17 cellular contexts compared by ENCODE assay signal in genomic region chr6:157974341-157974894, GRCh38. TPM values are rescaled to one million over a fixed set of nuclear protein-coding genes. Genes with fewer than 3 reads are reported as not detected.
DNase-seq lines count a peak whose midpoint lies in the region; ATAC-seq, FAIRE-seq and TF ChIP-seq lines count a peak whose summit lies in the region.
"Had no signal": no experiment of that assay in that cellular context is flagged by ENCODE, and none has a peak within 500 bp of the region (broad histone marks: within the 10 kb centered on the region; RNA-seq: fewer than 3 reads in every experiment).

No MANE protein-coding gene starts in this region.

- peaks cover 13% of the 10 kb centered on the region for H3K4me1 Mint-ChIP-seq in GM23338
- H3K4me1 Mint-ChIP-seq: brain had no signal

- H3K4me3 ChIP-seq in A549: no peak overlapping the region
- no peak overlapping the region for H3K4me3 ChIP-seq in GM23338
- H3K4me3 ChIP-seq in SK-N-SH (ENCODE audit: low read depth in 2 of 2, low read length in 1 of 2): no peak overlapping the region
- no peak overlapping the region for H3K4me3 ChIP-seq in fibroblast of villous mesenchyme (ENCODE audit: low read depth, low read length)
- H3K4me3 ChIP-seq: HAP-1, left ventricle myocardium inferior had no signal

- no peaks in the 10 kb centered on the region for H3K9me3 ChIP-seq in A549
- no peaks in the 10 kb centered on the region for H3K9me3 ChIP-seq in SK-N-SH
- H3K9me3 ChIP-seq: Caco-2, HAP-1, left ventricle myocardium inferior had no signal

- no peak overlapping the region for H3K9ac ChIP-seq in SK-N-SH

- FAIRE-seq in A549 (lab: Jason Lieb, UNC): no peak

- TF ChIP-seq POLR2A in A549 (IDR thresholded peaks at IDR 0.05; ENCODE audit: low read length): no peak

- H3K27ac ChIP-seq in A549: peak overlapping the region; percentile 50 to 51; a peak in 5 of 6 replicates
- no peak overlapping the region for H3K27ac ChIP-seq in GM23338 (ENCODE audit: low read depth)
- no peak overlapping the region for H3K27ac ChIP-seq in SK-N-SH (ENCODE audit: low read depth in 2 of 2, low read length in 1 of 2)
- H3K27ac ChIP-seq: left ventricle myocardium inferior had no signal

- no peak overlapping the region for H3K27ac Mint-ChIP-seq in GM23338
- H3K27ac Mint-ChIP-seq: brain had no signal

- no peak for TF ChIP-seq RAD21 in A549 (conservative IDR thresholded peaks at IDR 0.05 in 1 of 2, IDR thresholded peaks at IDR 0.05 in 1 of 2)
- no peak for TF ChIP-seq RAD21 in SK-N-SH (IDR thresholded peaks at IDR 0.05; ENCODE audit: low read length)

- ATAC-seq in A549 (no peak), GM23338 (no peak)
- ATAC-seq: WTC11 had no signal

- no peak overlapping the region for H3K4me3 Mint-ChIP-seq in GM23338
- H3K4me3 Mint-ChIP-seq: brain, WTC11 had no signal

- CTCF ChIA-PET in A549 (lab: Yijun Ruan, JAX): interaction anchor here (0.6 to 3.9 kb wide), 2 partner anchors 11 to 98 kb away, joined by 5 to 16 read pairs; no protein-coding TSS in a partner anchor
- CTCF ChIA-PET in SK-N-SH (lab: Yijun Ruan, JAX): interaction anchor here (0.7 kb wide), 1 partner anchor 85 kb away, joined by 3 read pairs; no protein-coding TSS in a partner anchor

- no peaks in the 10 kb centered on the region for H3F3A ChIP-seq in GM23338 (replicated peaks; ENCODE audit: low read depth)
- H3F3A ChIP-seq in SK-N-SH (replicated peaks; ENCODE audit: insufficient read depth): peaks cover 6% of the 10 kb centered on the region

- TF ChIP-seq EP300 in A549 (IDR thresholded peaks at IDR 0.05) (no peak), SK-N-SH (IDR thresholded peaks at IDR 0.05; ENCODE audit: borderline replicate concordance in 1 of 2, low read depth in 1 of 2, low read length in 1 of 2) (no peak)

- H2AFZ ChIP-seq in GM23338 (0 out of 2 replicates have a peak overlapping the region, but pooled peaks have one; percentile 52), SK-N-SH (ENCODE audit: low read depth) (no peak overlapping the region)

- peaks cover 21% of the 10 kb centered on the region for H3K27me3 Mint-ChIP-seq in GM23338 (ENCODE audit: insufficient read depth, low read depth, poor library complexity)

- POLR2A ChIA-PET in A549 (lab: Yijun Ruan, JAX) (no interaction called here), SK-N-SH (lab: Yijun Ruan, JAX) (no interaction called here)

- H3K4me1 ChIP-seq in A549 (peaks cover 15% of the 10 kb centered on the region), GM23338 (ENCODE audit: insufficient read depth) (no peaks in the 10 kb centered on the region), SK-N-SH (ENCODE audit: control insufficient read depth in 1 of 2, insufficient read depth in 2 of 2, low read depth in 1 of 2, low read length in 1 of 2) (no peaks in the 10 kb centered on the region; a peak in 1 of 4 replicates)
- H3K4me1 ChIP-seq: Caco-2, HAP-1, left ventricle myocardium inferior had no signal

- DNase-seq in A549 (ENCODE audit: low read depth in 1 of 2, low spot score in 1 of 2): no peak
- no peak for DNase-seq in GM23338 (ENCODE audit: low spot score)
- no peak for DNase-seq in SK-N-SH
- DNase-seq in fibroblast of villous mesenchyme (ENCODE audit: low read depth): peak; percentile 34
- no peak for DNase-seq in OCI-M2 (lab: John Stamatoyannopoulos, UW; ENCODE audit: unreplicated experiment)
- no peak for DNase-seq in NCI-H2227 treated with DMSO at 0.1 percent for 48 hours (lab: John Stamatoyannopoulos, UW)
- DNase-seq in occipital lobe (lab: John Stamatoyannopoulos, UW): no peak
- DNase-seq in HuH-7 (ENCODE audit: low spot score): no peak
- DNase-seq: Caco-2; effector CD4-positive, alpha-beta T cell; left ventricle myocardium inferior; NCI-H1436; NCI-H510A; stimulated activated CD4-positive, alpha-beta T cell treated with anti-CD3 and anti-CD28 coated beads, Interleukin-12 subunit alpha, Interleukin-12 subunit beta, amount 100 ng/mL, for 4 hours had no signal

- H3K4me2 ChIP-seq in A549 (peak overlapping the region; percentile 47; the same call in 2 of the 3 replicates), GM23338 (no peak overlapping the region), SK-N-SH (no peak overlapping the region)

- H3K9me2 ChIP-seq in GM23338 (ENCODE audit: insufficient read depth) (no peaks in the 10 kb centered on the region), SK-N-SH (no peaks in the 10 kb centered on the region)

- H3K36me3 ChIP-seq in GM23338 (ENCODE audit: insufficient read depth) (no peaks in the 10 kb centered on the region), SK-N-SH (replicated peaks in 1 of 2; ENCODE audit: control insufficient read depth in 1 of 2, insufficient read depth in 2 of 2, low read length in 1 of 2) (no peaks in the 10 kb centered on the region)
- H3K36me3 ChIP-seq: HAP-1, left ventricle myocardium inferior had no signal

- WGBS in A549 (ENCODE audit: missing lambda C conversion rate): 66% methylated on average over 9 of the region's 9 CpGs
- WGBS in SK-N-SH (ENCODE audit: low lambda C conversion rate): 71% methylated on average over 9 of the region's 9 CpGs

- TF ChIP-seq CTCF in A549 (IDR thresholded peaks at IDR 0.05) (no peak), GM23338 (conservative IDR thresholded peaks at IDR 0.05; ENCODE audit: low read depth in 2 of 2) (no peak), SK-N-SH (IDR thresholded peaks at IDR 0.05) (no peak), fibroblast of villous mesenchyme (IDR thresholded peaks at IDR 0.05; ENCODE audit: insufficient read depth, low read depth, low read length) (no peak)

- H3K9me3 Mint-ChIP-seq in GM23338: no peaks in the 10 kb centered on the region; the same call in 2 of the 3 replicates
- H3K9me3 Mint-ChIP-seq: brain, WTC11 had no signal

- H3K36me3 Mint-ChIP-seq in GM23338 (ENCODE audit: low read depth): no peaks in the 10 kb centered on the region
- H3K36me3 Mint-ChIP-seq: brain, WTC11 had no signal

- H3K27me3 ChIP-seq in GM23338 (ENCODE audit: insufficient read depth): no peaks in the 10 kb centered on the region
- no peaks in the 10 kb centered on the region for H3K27me3 ChIP-seq in SK-N-SH (ENCODE audit: insufficient read depth)

- H4K20me1 ChIP-seq in GM23338 (replicated peaks; ENCODE audit: insufficient read depth): no peaks in the 10 kb centered on the region
- no peaks in the 10 kb centered on the region for H4K20me1 ChIP-seq in SK-N-SH (ENCODE audit: insufficient read depth)

- H3K79me2 ChIP-seq in GM23338 (replicated peaks; ENCODE audit: insufficient read depth): no peaks in the 10 kb centered on the region
- H3K79me2 ChIP-seq in SK-N-SH (ENCODE audit: insufficient read depth): no peaks in the 10 kb centered on the region

TF ChIP-seq in A549, 52 proteins besides CTCF, POLR2A, EP300 and RAD21:
- TF ChIP-seq CHD2 (IDR thresholded peaks at IDR 0.05; ENCODE audit: low read length, partially characterized antibody) (no peak), CEBPB (IDR thresholded peaks at IDR 0.05) (no peak), ZFP36 (IDR thresholded peaks at IDR 0.05; ENCODE audit: borderline replicate concordance, partially characterized antibody) (no peak), JUN (IDR thresholded peaks at IDR 0.05) (no peak), ZC3H11A (IDR thresholded peaks at IDR 0.05) (no peak)

TF ChIP-seq in GM23338, 12 proteins besides CTCF, POLR2A, EP300 and RAD21 (continues in another document):
- TF ChIP-seq ZNF114 (CRISPR knock-in tag; IDR thresholded peaks at IDR 0.05): no peak
- TF ChIP-seq ETS1 (IDR thresholded peaks at IDR 0.05): no peak
- no peak for TF ChIP-seq JUNB (IDR thresholded peaks at IDR 0.05; ENCODE audit: unreplicated experiment)
- TF ChIP-seq NANOG (IDR thresholded peaks at IDR 0.05; ENCODE audit: borderline replicate concordance): no peak
- no peak for TF ChIP-seq EZH2phosphoT487 (IDR thresholded peaks at IDR 0.05; ENCODE audit: unreplicated experiment)
- no peak for TF ChIP-seq POLR2AphosphoS5 (IDR thresholded peaks at IDR 0.05; ENCODE audit: low read depth)
- TF ChIP-seq STAT1 (IDR thresholded peaks at IDR 0.05; ENCODE audit: unreplicated experiment): no peak

TF ChIP-seq in SK-N-SH, 30 proteins besides CTCF, POLR2A, EP300 and RAD21:
- TF ChIP-seq FOSL2 (IDR thresholded peaks at IDR 0.05; ENCODE audit: borderline replicate concordance, low read depth) (peak; percentile 4; the same call in 1 of the 2 replicates), JUND (IDR thresholded peaks at IDR 0.05) (peak; percentile 46; the same call in 1 of the 2 replicates), IRF3 (IDR thresholded peaks at IDR 0.05; ENCODE audit: low read depth, low read length) (no peak), PBX3 (IDR thresholded peaks at IDR 0.05) (no peak)

RNA-seq across cellular contexts. Expression of gene SYNJ2, which starts 7.2 kb away (rescaled TPM):
- polyA plus RNA-seq in A549 (2011; rRNA removed) (22.3 and 24.7 TPM in 2 replicates), A549 (2017; fragmentation: RNase III; extraction: RNeasy Plus Mini Kit Qiagen cat#74134 plus additional on column Dnase treatment) (26.5 to 28.5 TPM (median 26.7 TPM) in 3 replicates), GM23338 (2016; fragmentation: Nextera tagmentation; extraction: Ambion mirVana) (2.5 and 2.8 TPM in 2 replicates), SK-N-SH (2012; rRNA removed) (35.3 and 40.0 TPM in 2 replicates)
- polyA plus RNA-seq in A549 (2012; cell fraction: cytosol; rRNA removed): 28.9 and 30.2 TPM in 2 replicates
- polyA plus RNA-seq in A549 (2012; cell fraction: nucleus; rRNA removed): 21.6 and 25.1 TPM in 2 replicates
- 31.0 and 31.9 TPM in 2 replicates for polyA minus RNA-seq in A549 (2011; rRNA and poly(A)+ RNA removed)
- 5.6 and 8.4 TPM in 2 replicates for total RNA-seq in GM23338 (2014; rRNA removed; shearing (Covaris generic))
- polyA plus RNA-seq in SK-N-SH (2012; cell fraction: cytosol; rRNA removed): 28.3 and 33.0 TPM in 2 replicates
- polyA plus RNA-seq in SK-N-SH (2012; cell fraction: nucleus; rRNA removed): 56.9 and 66.8 TPM in 2 replicates
- total RNA-seq in fibroblast of villous mesenchyme (36.7 and 53.1 TPM in 2 replicates), occipital lobe (7.2 TPM)

Comparison
In these comparisons a context has a peak if more than half of its experiments do, and no peak if none do; other contexts are left out.
1. H3K27ac ChIP-seq: peak in A549 (2 of 2); none in GM23338 (single experiment) and SK-N-SH (0 of 2).
2. Of the 12 proteins assayed by ChIP-seq in both A549 and SK-N-SH: peak only in A549: none; only in SK-N-SH: FOSL2; in both: none; in neither: 11.